ENCODE assay signal across 8 cellular contexts in the genomic region with DNA sequence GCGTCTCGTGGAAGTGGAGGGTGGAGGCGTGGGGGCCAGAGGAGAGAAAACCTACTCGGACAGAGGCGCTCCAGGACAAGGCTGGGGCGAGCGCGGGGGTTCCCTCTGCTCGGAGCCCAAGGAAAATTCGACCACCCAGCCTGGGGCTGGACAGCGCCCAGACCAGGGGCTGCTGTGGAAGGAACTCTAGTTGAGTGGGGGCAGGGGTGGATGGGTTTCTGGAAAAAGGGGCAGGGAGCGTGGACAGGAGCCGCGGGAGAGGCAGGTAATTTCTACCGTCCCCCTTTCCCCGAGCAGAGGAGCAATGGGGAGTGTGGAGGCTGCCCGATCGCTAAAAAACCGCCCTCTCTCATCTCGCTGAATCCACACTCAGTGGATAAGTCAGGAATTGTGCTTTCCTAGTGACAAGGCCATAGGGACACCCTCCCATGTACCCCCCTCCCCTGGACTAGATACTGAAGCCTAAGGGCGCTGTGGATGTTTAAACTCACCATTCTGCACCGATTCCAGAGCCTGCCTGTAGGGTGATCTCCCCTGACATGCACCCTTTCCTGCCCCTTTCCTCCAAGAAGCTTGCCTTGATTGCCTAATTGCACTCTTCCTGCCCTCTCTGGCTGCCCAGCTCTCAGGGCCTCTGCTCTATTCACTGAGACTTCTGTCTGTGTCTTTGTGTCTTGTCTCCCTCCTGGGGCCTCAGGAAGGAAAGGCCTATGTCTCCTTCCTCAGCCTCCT.
DNase-seq lines count a peak whose midpoint lies in the region; ATAC-seq and TF ChIP-seq lines count a peak whose summit lies in the region.

No MANE protein-coding gene starts in this region.

- no peak for DNase-seq in GM12864 (ENCODE audit: low read depth)
- DNase-seq in SJSA1 (ENCODE audit: low read depth in 1 of 2, low spot score in 2 of 2), result no peak
- DNase-seq in epithelial cell of proximal tubule (ENCODE audit: low read depth), result no peak
- no peak for DNase-seq in central memory CD4-positive, alpha-beta T cell
- no peak for DNase-seq in NCI-H2029 treated with DMSO at 0.1 percent for 48 hours (lab: John Stamatoyannopoulos, UW)

- H3K27ac ChIP-seq in SJSA1, result no peak overlapping the region
- no peak overlapping the region for H3K27ac ChIP-seq in neutrophil

- H3K36me3 ChIP-seq in SJSA1, result no peaks in the 10 kb centered on the region
- H3K36me3 ChIP-seq in neutrophil, result no peaks in the 10 kb centered on the region

- H3K4me3 ChIP-seq in GM12864 (ENCODE audit: low read depth, low read length) (no peak overlapping the region; the same call in 1 of the 2 replicates), SJSA1 (peak overlapping the region; percentile 40), epithelial cell of proximal tubule (ENCODE audit: low read depth, low read length) (peak overlapping the region; percentile 68), neutrophil (ENCODE audit: low read depth in 1 of 2, low read length in 1 of 2) (peak overlapping the region; percentile 52 to 53)

- TF ChIP-seq CTCF in GM12864 (IDR thresholded peaks at IDR 0.05; ENCODE audit: low read depth, low read length, missing control alignments) (peak; percentile 40), epithelial cell of proximal tubule (conservative IDR thresholded peaks at IDR 0.05; ENCODE audit: low read depth, low read length) (peak; percentile 35), neutrophil (IDR thresholded peaks at IDR 0.05) (no peak)

- no peaks in the 10 kb centered on the region for H3K9me3 ChIP-seq in SJSA1 (replicated peaks)
- H3K9me3 ChIP-seq in neutrophil, result no peaks in the 10 kb centered on the region

- no peaks in the 10 kb centered on the region for H3K27me3 ChIP-seq in SJSA1 (replicated peaks)
- H3K27me3 ChIP-seq in neutrophil, result peaks cover 80% of the 10 kb centered on the region

- ATAC-seq in HG02642 (IDR thresholded peaks at IDR 0.05; ENCODE audit: poor library complexity, unreplicated experiment), result no peak
- ATAC-seq in GM19324 (IDR thresholded peaks at IDR 0.05; ENCODE audit: low FRiP score, unreplicated experiment), result no peak

- H3K4me1 ChIP-seq in SJSA1 (replicated peaks) (peaks cover 27% of the 10 kb centered on the region), neutrophil (ENCODE audit: control insufficient read depth in 1 of 2, insufficient read depth in 1 of 2, low read depth in 1 of 2, low read length in 1 of 2) (peaks cover 12 to 13% of the 10 kb centered on the region in 2 experiments)
